25 cellular contexts compared by ENCODE assay signal in the genomic region with DNA sequence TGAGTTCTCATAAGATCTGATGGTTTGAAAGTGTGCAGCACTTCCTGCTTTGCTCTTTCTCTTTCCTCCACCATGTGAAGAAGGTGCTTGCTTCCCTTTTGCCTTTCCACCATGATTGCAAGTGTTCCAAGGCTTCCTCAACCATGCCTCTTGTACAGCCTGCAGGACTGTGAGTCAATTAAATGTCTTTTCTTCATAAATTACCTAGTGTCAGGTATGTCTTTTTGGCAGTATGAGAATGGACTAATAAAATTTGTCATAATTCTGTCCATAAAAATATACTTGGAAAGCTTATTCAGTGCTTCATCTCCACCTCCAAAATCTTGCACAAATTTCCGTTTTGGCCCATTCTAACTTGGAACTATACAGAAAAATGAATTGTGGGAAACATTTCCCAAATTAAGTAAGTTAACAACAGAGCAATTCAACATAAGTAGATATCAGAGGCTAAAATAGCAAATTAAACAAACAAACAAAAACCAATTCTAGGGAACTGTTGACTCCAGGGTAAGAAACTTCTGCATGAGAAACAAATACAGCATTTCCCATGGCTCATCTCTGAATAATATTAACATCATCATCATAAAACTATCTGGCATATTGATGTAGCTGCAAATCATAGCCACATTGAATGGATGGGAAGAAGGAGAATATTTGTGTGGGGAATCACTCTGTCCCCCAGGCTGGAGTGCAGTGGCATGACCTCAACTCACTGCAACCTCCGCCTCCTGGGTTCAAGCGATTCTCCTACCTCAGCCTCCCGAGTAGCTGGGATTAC.
"Had no signal": no experiment of that assay in that cellular context is flagged by ENCODE, and none has a peak within 500 bp of the region (broad histone marks: within the 10 kb centered on the region; RNA-seq: fewer than 3 reads in every experiment).

No MANE protein-coding gene starts in this region.

- H3K27me3 ChIP-seq: colonic mucosa, dorsolateral prefrontal cortex, esophagus muscularis mucosa, esophagus squamous epithelium, foreskin keratinocyte, gastrocnemius medialis, gastroesophageal sphincter, heart left ventricle, heart right ventricle had no signal

- H3K4me3 Mint-ChIP-seq: dendritic cell treated with granulocyte-macrophage colony-stimulating factor and Interleukin-4, amounts not matched to agents 40 ng/mL and 50 ng/mL, for 4 days; effector memory CD8-positive, alpha-beta T cell; endodermal cell had no signal

- H3K27me3 Mint-ChIP-seq: dendritic cell treated with granulocyte-macrophage colony-stimulating factor and Interleukin-4, amounts not matched to agents 40 ng/mL and 50 ng/mL, for 4 days; effector memory CD8-positive, alpha-beta T cell had no signal

- H3K4me1 ChIP-seq: colonic mucosa, esophagus muscularis mucosa, esophagus squamous epithelium, gastrocnemius medialis, gastroesophageal sphincter, heart left ventricle, heart right ventricle had no signal

- H3K27ac ChIP-seq: colonic mucosa, coronary artery, dorsolateral prefrontal cortex, epithelial cell of prostate, esophagus muscularis mucosa, esophagus squamous epithelium, foreskin keratinocyte, gastrocnemius medialis, gastroesophageal sphincter, heart left ventricle, heart right ventricle had no signal

- H3K4me3 ChIP-seq: colonic mucosa, coronary artery, dorsolateral prefrontal cortex, esophagus muscularis mucosa, esophagus squamous epithelium, gastrocnemius medialis, gastroesophageal sphincter, heart left ventricle, heart right ventricle had no signal

- ATAC-seq: effector memory CD8-positive, alpha-beta T cell; esophagus mucosa; foreskin keratinocyte; gastrocnemius medialis; gastroesophageal sphincter; heart left ventricle; heart right ventricle had no signal

- DNase-seq: colonic mucosa; cortex of kidney; dermis blood vessel endothelial cell; dorsolateral prefrontal cortex; effector CD4-positive, alpha-beta T cell; effector CD8-positive, alpha-beta T cell; effector memory CD4-positive, alpha-beta T cell; effector memory CD8-positive, alpha-beta T cell; endodermal cell; erythroblast; esophagus squamous epithelium; foreskin fibroblast; foreskin keratinocyte; foreskin melanocyte; gastrocnemius medialis; glutamatergic neuron; head of caudate nucleus; heart left ventricle; heart right ventricle had no signal

- H3K27ac Mint-ChIP-seq: dendritic cell treated with granulocyte-macrophage colony-stimulating factor and Interleukin-4, amounts not matched to agents 40 ng/mL and 50 ng/mL, for 4 days; effector memory CD8-positive, alpha-beta T cell; endodermal cell had no signal

- H3K36me3 ChIP-seq: colonic mucosa, esophagus muscularis mucosa, esophagus squamous epithelium, gastrocnemius medialis, gastroesophageal sphincter, heart left ventricle, heart right ventricle had no signal

- H3K9me3 Mint-ChIP-seq: effector memory CD8-positive, alpha-beta T cell; endodermal cell had no signal

- H3K9me3 ChIP-seq: colonic mucosa, esophagus muscularis mucosa, esophagus squamous epithelium, gastrocnemius medialis, gastroesophageal sphincter, heart left ventricle, heart right ventricle had no signal

- H3K4me1 Mint-ChIP-seq: endodermal cell had no signal
